In the genomic region with DNA sequence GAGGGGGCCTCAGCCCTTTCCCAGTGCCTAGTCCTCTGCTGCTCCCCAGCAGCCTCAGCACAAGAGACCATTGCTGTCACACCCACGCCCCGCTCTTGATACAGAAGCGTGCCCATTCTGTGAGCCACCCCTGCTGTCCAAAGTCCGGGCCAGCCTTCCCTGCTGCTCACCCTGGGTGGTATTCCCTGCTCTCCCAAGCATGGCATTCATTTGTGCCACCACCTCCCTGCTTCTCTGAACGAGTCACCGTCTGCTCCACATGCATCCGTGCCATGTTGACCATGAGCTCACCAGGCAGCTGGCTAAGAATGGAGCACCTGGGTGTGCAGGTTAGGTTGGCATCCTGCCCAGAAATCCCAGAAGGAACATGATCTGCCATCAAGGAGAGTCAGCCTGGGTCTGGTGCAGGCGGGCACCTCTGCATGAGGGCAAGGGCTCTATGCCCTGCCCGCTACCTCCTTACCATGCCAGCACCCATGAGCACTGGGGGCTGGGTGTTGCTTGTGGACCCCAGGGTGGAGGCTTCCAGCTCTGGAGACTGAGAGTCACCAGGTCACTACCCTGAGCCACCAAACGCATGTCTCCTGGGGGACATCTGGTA, we compare ENCODE assay signal across 1 cellular context.
TF ChIP-seq lines count a peak whose summit lies in the region.

No MANE protein-coding gene starts in this region.

TF ChIP-seq in GM23338, 12 proteins besides CTCF, POLR2A, EP300 and RAD21 (continued from another document):
- TF ChIP-seq, protein P1, sequence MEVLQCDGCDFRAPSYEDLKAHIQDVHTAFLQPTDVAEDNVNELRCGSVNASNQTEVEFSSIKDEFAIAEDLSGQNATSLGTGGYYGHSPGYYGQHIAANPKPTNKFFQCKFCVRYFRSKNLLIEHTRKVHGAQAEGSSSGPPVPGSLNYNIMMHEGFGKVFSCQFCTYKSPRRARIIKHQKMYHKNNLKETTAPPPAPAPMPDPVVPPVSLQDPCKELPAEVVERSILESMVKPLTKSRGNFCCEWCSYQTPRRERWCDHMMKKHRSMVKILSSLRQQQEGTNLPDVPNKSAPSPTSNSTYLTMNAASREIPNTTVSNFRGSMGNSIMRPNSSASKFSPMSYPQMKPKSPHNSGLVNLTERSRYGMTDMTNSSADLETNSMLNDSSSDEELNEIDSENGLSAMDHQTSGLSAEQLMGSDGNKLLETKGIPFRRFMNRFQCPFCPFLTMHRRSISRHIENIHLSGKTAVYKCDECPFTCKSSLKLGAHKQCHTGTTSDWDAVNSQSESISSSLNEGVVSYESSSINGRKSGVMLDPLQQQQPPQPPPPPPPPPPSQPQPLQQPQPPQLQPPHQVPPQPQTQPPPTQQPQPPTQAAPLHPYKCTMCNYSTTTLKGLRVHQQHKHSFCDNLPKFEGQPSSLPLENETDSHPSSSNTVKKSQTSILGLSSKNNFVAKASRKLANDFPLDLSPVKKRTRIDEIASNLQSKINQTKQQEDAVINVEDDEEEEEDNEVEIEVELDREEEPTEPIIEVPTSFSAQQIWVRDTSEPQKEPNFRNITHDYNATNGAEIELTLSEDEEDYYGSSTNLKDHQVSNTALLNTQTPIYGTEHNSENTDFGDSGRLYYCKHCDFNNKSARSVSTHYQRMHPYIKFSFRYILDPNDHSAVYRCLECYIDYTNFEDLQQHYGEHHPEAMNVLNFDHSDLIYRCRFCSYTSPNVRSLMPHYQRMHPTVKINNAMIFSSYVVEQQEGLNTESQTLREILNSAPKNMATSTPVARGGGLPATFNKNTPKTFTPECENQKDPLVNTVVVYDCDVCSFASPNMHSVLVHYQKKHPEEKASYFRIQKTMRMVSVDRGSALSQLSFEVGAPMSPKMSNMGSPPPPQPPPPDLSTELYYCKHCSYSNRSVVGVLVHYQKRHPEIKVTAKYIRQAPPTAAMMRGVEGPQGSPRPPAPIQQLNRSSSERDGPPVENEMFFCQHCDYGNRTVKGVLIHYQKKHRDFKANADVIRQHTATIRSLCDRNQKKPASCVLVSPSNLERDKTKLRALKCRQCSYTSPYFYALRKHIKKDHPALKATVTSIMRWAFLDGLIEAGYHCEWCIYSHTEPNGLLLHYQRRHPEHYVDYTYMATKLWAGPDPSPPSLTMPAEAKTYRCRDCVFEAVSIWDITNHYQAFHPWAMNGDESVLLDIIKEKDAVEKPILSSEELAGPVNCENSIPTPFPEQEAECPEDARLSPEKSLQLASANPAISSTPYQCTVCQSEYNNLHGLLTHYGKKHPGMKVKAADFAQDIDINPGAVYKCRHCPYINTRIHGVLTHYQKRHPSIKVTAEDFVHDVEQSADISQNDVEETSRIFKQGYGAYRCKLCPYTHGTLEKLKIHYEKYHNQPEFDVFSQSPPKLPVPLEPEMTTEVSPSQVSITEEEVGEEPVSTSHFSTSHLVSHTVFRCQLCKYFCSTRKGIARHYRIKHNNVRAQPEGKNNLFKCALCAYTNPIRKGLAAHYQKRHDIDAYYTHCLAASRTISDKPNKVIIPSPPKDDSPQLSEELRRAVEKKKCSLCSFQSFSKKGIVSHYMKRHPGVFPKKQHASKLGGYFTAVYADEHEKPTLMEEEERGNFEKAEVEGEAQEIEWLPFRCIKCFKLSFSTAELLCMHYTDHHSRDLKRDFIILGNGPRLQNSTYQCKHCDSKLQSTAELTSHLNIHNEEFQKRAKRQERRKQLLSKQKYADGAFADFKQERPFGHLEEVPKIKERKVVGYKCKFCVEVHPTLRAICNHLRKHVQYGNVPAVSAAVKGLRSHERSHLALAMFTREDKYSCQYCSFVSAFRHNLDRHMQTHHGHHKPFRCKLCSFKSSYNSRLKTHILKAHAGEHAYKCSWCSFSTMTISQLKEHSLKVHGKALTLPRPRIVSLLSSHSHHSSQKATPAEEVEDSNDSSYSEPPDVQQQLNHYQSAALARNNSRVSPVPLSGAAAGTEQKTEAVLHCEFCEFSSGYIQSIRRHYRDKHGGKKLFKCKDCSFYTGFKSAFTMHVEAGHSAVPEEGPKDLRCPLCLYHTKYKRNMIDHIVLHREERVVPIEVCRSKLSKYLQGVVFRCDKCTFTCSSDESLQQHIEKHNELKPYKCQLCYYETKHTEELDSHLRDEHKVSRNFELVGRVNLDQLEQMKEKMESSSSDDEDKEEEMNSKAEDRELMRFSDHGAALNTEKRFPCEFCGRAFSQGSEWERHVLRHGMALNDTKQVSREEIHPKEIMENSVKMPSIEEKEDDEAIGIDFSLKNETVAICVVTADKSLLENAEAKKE (CRISPR knock-in tag; IDR thresholded peaks at IDR 0.05), result no peak
- no peak for TF ChIP-seq EZH2 (IDR thresholded peaks at IDR 0.05; ENCODE audit: low read depth, unreplicated experiment)
- TF ChIP-seq STAT1 (IDR thresholded peaks at IDR 0.05; ENCODE audit: unreplicated experiment), result no peak
- TF ChIP-seq EZH2phosphoT487 (IDR thresholded peaks at IDR 0.05; ENCODE audit: unreplicated experiment), result no peak
- TF ChIP-seq JUNB (IDR thresholded peaks at IDR 0.05; ENCODE audit: unreplicated experiment), result no peak
- TF ChIP-seq, protein P2, sequence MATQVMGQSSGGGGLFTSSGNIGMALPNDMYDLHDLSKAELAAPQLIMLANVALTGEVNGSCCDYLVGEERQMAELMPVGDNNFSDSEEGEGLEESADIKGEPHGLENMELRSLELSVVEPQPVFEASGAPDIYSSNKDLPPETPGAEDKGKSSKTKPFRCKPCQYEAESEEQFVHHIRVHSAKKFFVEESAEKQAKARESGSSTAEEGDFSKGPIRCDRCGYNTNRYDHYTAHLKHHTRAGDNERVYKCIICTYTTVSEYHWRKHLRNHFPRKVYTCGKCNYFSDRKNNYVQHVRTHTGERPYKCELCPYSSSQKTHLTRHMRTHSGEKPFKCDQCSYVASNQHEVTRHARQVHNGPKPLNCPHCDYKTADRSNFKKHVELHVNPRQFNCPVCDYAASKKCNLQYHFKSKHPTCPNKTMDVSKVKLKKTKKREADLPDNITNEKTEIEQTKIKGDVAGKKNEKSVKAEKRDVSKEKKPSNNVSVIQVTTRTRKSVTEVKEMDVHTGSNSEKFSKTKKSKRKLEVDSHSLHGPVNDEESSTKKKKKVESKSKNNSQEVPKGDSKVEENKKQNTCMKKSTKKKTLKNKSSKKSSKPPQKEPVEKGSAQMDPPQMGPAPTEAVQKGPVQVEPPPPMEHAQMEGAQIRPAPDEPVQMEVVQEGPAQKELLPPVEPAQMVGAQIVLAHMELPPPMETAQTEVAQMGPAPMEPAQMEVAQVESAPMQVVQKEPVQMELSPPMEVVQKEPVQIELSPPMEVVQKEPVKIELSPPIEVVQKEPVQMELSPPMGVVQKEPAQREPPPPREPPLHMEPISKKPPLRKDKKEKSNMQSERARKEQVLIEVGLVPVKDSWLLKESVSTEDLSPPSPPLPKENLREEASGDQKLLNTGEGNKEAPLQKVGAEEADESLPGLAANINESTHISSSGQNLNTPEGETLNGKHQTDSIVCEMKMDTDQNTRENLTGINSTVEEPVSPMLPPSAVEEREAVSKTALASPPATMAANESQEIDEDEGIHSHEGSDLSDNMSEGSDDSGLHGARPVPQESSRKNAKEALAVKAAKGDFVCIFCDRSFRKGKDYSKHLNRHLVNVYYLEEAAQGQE (IDR thresholded peaks at IDR 0.05; ENCODE audit: unreplicated experiment), result no peak
